ENCODE assay signal across 8 cellular contexts in genomic region chr22:40346178-40347064, GRCh38. TPM values are rescaled to one million over a fixed set of nuclear protein-coding genes. Genes with fewer than 3 reads are reported as not detected.
A peak's percentile ranks its signal among the peaks of the same experiment; 100 is the strongest.
DNase-seq lines count a peak whose midpoint lies in the region; ATAC-seq and TF ChIP-seq lines count a peak whose summit lies in the region.

ADSL (plus strand) TSS chr22:40346500; CDS start chr22:40346559, 59 bp downstream.

- peak within 1 kb of the TSS; percentile 65 for H3K27ac ChIP-seq in angular gyrus (ENCODE audit: low read depth, low read length)
- H3K27ac ChIP-seq in urinary bladder (ENCODE audit: low read depth): peak within 1 kb of the TSS; percentile 83

- intact Hi-C loops in left ventricle myocardium superior (cut with micrococcal nuclease): no loop called here

- peak; percentile 91 for DNase-seq in GM12865 (ENCODE audit: low read depth)
- DNase-seq in NCI-H1417 treated with DMSO at 0.1 percent for 48 hours (lab: John Stamatoyannopoulos, UW): peak; percentile 27
- peak; percentile 62 to 90 (median 78) for DNase-seq in T-helper 2 cell
- peak; percentile 93 for DNase-seq in left ventricle myocardium superior
- DNase-seq in pulmonary artery endothelial cell (ENCODE audit: low read depth, low spot score): peak; percentile 51

- no peaks in the 10 kb centered on the region for H3K4me1 ChIP-seq in urinary bladder (ENCODE audit: insufficient read depth)

- H3K4me3 ChIP-seq in GM12865 (ENCODE audit: low read depth, low read length): peak within 1 kb of the TSS; percentile 90
- peak within 1 kb of the TSS; percentile 52 for H3K4me3 ChIP-seq in urinary bladder (ENCODE audit: low read depth, low read length)

- ATAC-seq in HG02678 (IDR thresholded peaks at IDR 0.05; ENCODE audit: unreplicated experiment) (peak; percentile 93), left ventricle myocardium superior (peak; percentile 98)

- TF ChIP-seq CTCF in GM12865 (IDR thresholded peaks at IDR 0.05; ENCODE audit: insufficient read depth, low read depth, low read length, missing control alignments): no peak

- H3K36me3 ChIP-seq in urinary bladder (ENCODE audit: insufficient read depth): no peaks in the 10 kb centered on the region

- WGBS in urinary bladder: under 1% methylated on average over 65 of the region's 65 CpGs

RNA-seq across cellular contexts. Expression of gene ADSL, which starts in this region (rescaled TPM):
- total RNA-seq in left ventricle myocardium superior (56.6 TPM), pulmonary artery endothelial cell (172 and 187 TPM in 2 replicates), urinary bladder (76.3 TPM)
- 59.8 TPM for polyA plus RNA-seq in urinary bladder

Comparison
In these comparisons a context has a peak if more than half of its experiments do, and no peak if none do; other contexts are left out.
1. Peak in every context shown above with its lines: DNase-seq, ATAC-seq, H3K4me3 ChIP-seq and H3K27ac ChIP-seq.
2. DNase-seq: peak in every context shown above with its lines; median percentile 93 in left ventricle myocardium superior; 91 in GM12865; 78 in T-helper 2 cell; 51 in pulmonary artery endothelial cell; 27 in NCI-H1417 treated with DMSO at 0.1 percent for 48 hours.